16 cellular contexts compared by ENCODE assay signal in the genomic region with DNA sequence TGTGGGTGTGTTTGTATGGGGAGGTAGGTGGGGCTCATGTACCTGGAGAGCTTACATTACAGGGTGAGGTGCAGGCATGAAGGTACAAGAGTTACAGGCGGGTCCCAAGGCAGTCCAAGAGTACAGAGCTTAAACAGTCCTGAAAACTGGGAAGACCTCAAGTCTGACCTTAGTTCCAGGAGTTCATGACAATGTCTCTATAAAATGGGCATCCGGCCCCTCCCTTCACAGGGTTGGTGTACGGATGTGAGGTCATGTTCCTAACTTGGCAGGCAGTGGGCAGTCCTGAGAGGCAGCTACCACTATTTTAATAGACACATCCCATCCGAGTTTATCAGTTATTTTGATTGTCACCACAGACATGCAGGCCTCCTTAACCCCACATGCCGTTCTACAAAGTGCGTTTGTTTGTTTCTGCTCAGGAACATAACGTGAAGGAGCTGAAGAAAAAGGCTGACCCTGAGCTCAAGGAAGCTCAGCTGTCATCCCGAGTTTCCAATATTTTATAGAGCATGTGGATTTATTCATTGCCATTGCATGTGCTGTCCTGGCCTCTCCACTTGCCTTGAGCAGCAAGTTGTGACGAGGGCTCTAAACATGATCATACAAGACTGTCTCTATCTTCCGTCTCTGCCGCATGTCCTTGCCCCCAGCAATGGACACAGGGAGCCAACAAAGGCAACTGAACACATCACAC.
DNase-seq lines count a peak whose midpoint lies in the region; ATAC-seq, FAIRE-seq and TF ChIP-seq lines count a peak whose summit lies in the region.
"Had no signal": no experiment of that assay in that cellular context is flagged by ENCODE, and none has a peak within 500 bp of the region (broad histone marks: within the 10 kb centered on the region; RNA-seq: fewer than 3 reads in every experiment).

No MANE protein-coding gene starts in this region.

- no peak for TF ChIP-seq RAD21 in A549 (conservative IDR thresholded peaks at IDR 0.05 in 1 of 2, IDR thresholded peaks at IDR 0.05 in 1 of 2)

- H3K4me3 Mint-ChIP-seq in nephron (no peak overlapping the region), GM23338 (no peak overlapping the region)
- H3K4me3 Mint-ChIP-seq in activated naive CD8-positive, alpha-beta T cell treated with anti-CD3 and anti-CD28 coated beads for 36 hours, result no peak overlapping the region
- H3K4me3 Mint-ChIP-seq: dendritic cell treated with granulocyte-macrophage colony-stimulating factor and Interleukin-4, amounts not matched to agents 40 ng/mL and 50 ng/mL, for 4 days had no signal

- H3K4me3 ChIP-seq in A549, result no peak overlapping the region
- no peak overlapping the region for H3K4me3 ChIP-seq in PC-9
- no peak overlapping the region for H3K4me3 ChIP-seq in effector memory CD4-positive, alpha-beta T cell (ENCODE audit: insufficient read depth, low read depth, low read length, poor library complexity, severe bottlenecking)
- H3K4me3 ChIP-seq in GM23338, result no peak overlapping the region
- H3K4me3 ChIP-seq: right lobe of liver, uterus had no signal

- BruUV-seq in PC-9 (replicated peaks; lab: Mats Ljungman, UMichigan), result TSS peak; percentile 86

- ATAC-seq in A549 (0 out of 6 replicates have a peak, but pooled peaks have one; percentile 20 to 45), foreskin keratinocyte (peak; percentile 61), HG02759 (IDR thresholded peaks at IDR 0.05; ENCODE audit: unreplicated experiment) (no peak), GM23338 (no peak)

- H3K9me3 Mint-ChIP-seq in nephron (peaks cover 7% of the 10 kb centered on the region), GM23338 (peaks cover 3% of the 10 kb centered on the region; the same call in 1 of the 3 replicates)
- H3K9me3 Mint-ChIP-seq in activated naive CD8-positive, alpha-beta T cell treated with anti-CD3 and anti-CD28 coated beads for 36 hours, result peaks cover 7% of the 10 kb centered on the region

- H4K20me1 ChIP-seq in PC-9 (ENCODE audit: insufficient read depth), result no peaks in the 10 kb centered on the region
- no peaks in the 10 kb centered on the region for H4K20me1 ChIP-seq in GM23338 (replicated peaks; ENCODE audit: insufficient read depth)

- intact Hi-C loops in PC-9 (cut with micrococcal nuclease; ENCODE audit: unreplicated experiment), result loop anchor here (1.0 to 10.0 kb wide), 6 partner anchors 9 to 606 kb away; no protein-coding TSS in a partner anchor

- CTCF ChIA-PET in A549 (lab: Yijun Ruan, JAX), result interaction anchor here (1.1 to 1.7 kb wide), 2 partner anchors 9 to 71 kb away, joined by 3 read pairs; no protein-coding TSS in a partner anchor
- CTCF ChIA-PET in PC-9 (lab: Charles Lee), result interaction anchor here (1.0 kb wide), 1 partner anchor 10 kb away, joined by 5 read pairs; no protein-coding TSS in a partner anchor

- H3K36me3 ChIP-seq in PC-9 (ENCODE audit: low read depth) (no peaks in the 10 kb centered on the region), GM23338 (ENCODE audit: insufficient read depth) (no peaks in the 10 kb centered on the region)
- H3K36me3 ChIP-seq in effector memory CD4-positive, alpha-beta T cell (ENCODE audit: control insufficient read depth, insufficient read depth, low read length), result no peaks in the 10 kb centered on the region
- H3K36me3 ChIP-seq: right lobe of liver, uterus had no signal

- H3K27me3 ChIP-seq in PC-9 (ENCODE audit: insufficient read depth, low read depth), result no peaks in the 10 kb centered on the region
- no peaks in the 10 kb centered on the region for H3K27me3 ChIP-seq in foreskin keratinocyte
- H3K27me3 ChIP-seq in effector memory CD4-positive, alpha-beta T cell (replicated peaks; ENCODE audit: control insufficient read depth, insufficient read depth, low read length, poor library complexity, severe bottlenecking), result no peaks in the 10 kb centered on the region
- no peaks in the 10 kb centered on the region for H3K27me3 ChIP-seq in GM23338 (ENCODE audit: insufficient read depth)
- H3K27me3 ChIP-seq: right lobe of liver, uterus had no signal

- H3K36me3 Mint-ChIP-seq in nephron (ENCODE audit: low read depth) (peaks cover 4% of the 10 kb centered on the region), GM23338 (ENCODE audit: low read depth) (no peaks in the 10 kb centered on the region)
- no peaks in the 10 kb centered on the region for H3K36me3 Mint-ChIP-seq in activated naive CD8-positive, alpha-beta T cell treated with anti-CD3 and anti-CD28 coated beads for 36 hours
- H3K36me3 Mint-ChIP-seq: naive B cell had no signal

- H3K9me3 ChIP-seq in A549, result peaks cover 3% of the 10 kb centered on the region; the same call in 1 of the 3 replicates
- H3K9me3 ChIP-seq in PC-9 (ENCODE audit: insufficient read depth, low read depth), result 0 out of 2 replicates have a peak, but pooled peaks cover 7% of the 10 kb centered on the region
- no peaks in the 10 kb centered on the region for H3K9me3 ChIP-seq in effector memory CD4-positive, alpha-beta T cell (ENCODE audit: control insufficient read depth, low read length)
- H3K9me3 ChIP-seq: right lobe of liver, uterus had no signal

- DNase-seq in A549 (ENCODE audit: low read depth in 1 of 2, low spot score in 1 of 2), result no peak
- no peak for DNase-seq in PC-9
- DNase-seq in foreskin keratinocyte, result peak in 1 of 2 donors; percentile 85
- DNase-seq in effector memory CD4-positive, alpha-beta T cell, result no peak
- DNase-seq in GM23338 (ENCODE audit: low spot score), result no peak
- DNase-seq in activated naive CD8-positive, alpha-beta T cell treated with anti-CD3 and anti-CD28 coated beads for 36 hours, result no peak
- DNase-seq: activated effector memory CD4-positive, alpha-beta T cell treated with anti-CD3 and anti-CD28 coated beads, Interleukin-2, amount 50 U/mL, for 16 hours; anterior cingulate cortex; naive B cell; NCI-H1105; right lobe of liver; stimulated activated CD4-positive, alpha-beta T cell treated with anti-CD3 and anti-CD28 coated beads, Interleukin-4, amount 100 ng/mL, for 4 hours; uterus had no signal

- H3K4me1 Mint-ChIP-seq in nephron (peaks cover 34% of the 10 kb centered on the region), GM23338 (no peaks in the 10 kb centered on the region)
- H3K4me1 Mint-ChIP-seq in activated naive CD8-positive, alpha-beta T cell treated with anti-CD3 and anti-CD28 coated beads for 36 hours, result no peaks in the 10 kb centered on the region
- H3K4me1 Mint-ChIP-seq: naive B cell had no signal

- H3K79me2 ChIP-seq in PC-9 (ENCODE audit: low read depth) (no peaks in the 10 kb centered on the region), GM23338 (replicated peaks; ENCODE audit: insufficient read depth) (no peaks in the 10 kb centered on the region)

- TF ChIP-seq POLR2A in A549 (IDR thresholded peaks at IDR 0.05; ENCODE audit: low read length), result no peak

- peak overlapping the region; percentile 35; the same call in 1 of the 3 replicates for H3K4me2 ChIP-seq in A549
- peak overlapping the region; percentile 47 for H3K4me2 ChIP-seq in PC-9
- no peak overlapping the region for H3K4me2 ChIP-seq in GM23338

- no peak for FAIRE-seq in A549 (lab: Jason Lieb, UNC)

- POLR2A ChIA-PET in A549 (lab: Yijun Ruan, JAX), result no interaction called here
- POLR2A ChIA-PET in PC-9 (lab: Charles Lee; ENCODE audit: unreplicated experiment), result interaction anchor here (0.5 to 1.1 kb wide), 8 partner anchors 22 to 1929 kb away, joined by 3 to 10 read pairs (median 5); no protein-coding TSS in a partner anchor

- TF ChIP-seq CTCF in A549 (IDR thresholded peaks at IDR 0.05) (no peak), PC-9 (conservative IDR thresholded peaks at IDR 0.05) (no peak), foreskin keratinocyte (conservative IDR thresholded peaks at IDR 0.05) (no peak), nephron (IDR thresholded peaks at IDR 0.05; ENCODE audit: unreplicated experiment in 3 of 3) (no peak), GM23338 (conservative IDR thresholded peaks at IDR 0.05; ENCODE audit: low read depth in 2 of 2) (no peak)

- H3K27ac ChIP-seq in A549, result peak overlapping the region; percentile 32 to 57; a peak in 2 of 6 replicates
- no peak overlapping the region for H3K27ac ChIP-seq in PC-9
- peak overlapping the region; percentile 55 for H3K27ac ChIP-seq in foreskin keratinocyte
- no peak overlapping the region for H3K27ac ChIP-seq in effector memory CD4-positive, alpha-beta T cell (ENCODE audit: insufficient read depth, low read length, poor library complexity, severe bottlenecking)
- no peak overlapping the region for H3K27ac ChIP-seq in GM23338 (ENCODE audit: low read depth)
- H3K27ac ChIP-seq: right lobe of liver, uterus had no signal

- H3K4me1 ChIP-seq in A549 (peaks cover 9% of the 10 kb centered on the region; the same call in 2 of the 3 replicates), PC-9 (replicated peaks; ENCODE audit: insufficient read depth) (peaks cover 30% of the 10 kb centered on the region), foreskin keratinocyte (peaks cover 24% of the 10 kb centered on the region), GM23338 (ENCODE audit: insufficient read depth) (no peaks in the 10 kb centered on the region)
- H3K4me1 ChIP-seq in effector memory CD4-positive, alpha-beta T cell (ENCODE audit: control insufficient read depth, insufficient read depth, low read length, poor library complexity, severe bottlenecking), result no peaks in the 10 kb centered on the region
- H3K4me1 ChIP-seq: right lobe of liver, uterus had no signal

- H2AFZ ChIP-seq in PC-9 (no peak overlapping the region), GM23338 (no peak overlapping the region)

- no peaks in the 10 kb centered on the region for H3K27me3 Mint-ChIP-seq in nephron (ENCODE audit: low read depth)
- peaks cover 3% of the 10 kb centered on the region for H3K27me3 Mint-ChIP-seq in GM23338 (ENCODE audit: insufficient read depth, low read depth, poor library complexity)
- H3K27me3 Mint-ChIP-seq in activated naive CD8-positive, alpha-beta T cell treated with anti-CD3 and anti-CD28 coated beads for 36 hours, result no peaks in the 10 kb centered on the region
- H3K27me3 Mint-ChIP-seq: dendritic cell treated with granulocyte-macrophage colony-stimulating factor and Interleukin-4, amounts not matched to agents 40 ng/mL and 50 ng/mL, for 4 days; naive B cell had no signal

- H3F3A ChIP-seq in PC-9 (ENCODE audit: insufficient read depth, low read depth) (0 out of 2 replicates have a peak, but pooled peaks cover 6% of the 10 kb centered on the region), GM23338 (replicated peaks; ENCODE audit: low read depth) (no peaks in the 10 kb centered on the region)

- H3K9me2 ChIP-seq in PC-9 (ENCODE audit: insufficient read depth), result no peaks in the 10 kb centered on the region
- no peaks in the 10 kb centered on the region for H3K9me2 ChIP-seq in GM23338 (ENCODE audit: insufficient read depth)

- 75% methylated on average over 11 of the region's 11 CpGs for WGBS in A549 (ENCODE audit: missing lambda C conversion rate)

- TF ChIP-seq EP300 in A549 (IDR thresholded peaks at IDR 0.05), result no peak

- H3K27ac Mint-ChIP-seq in nephron (peak overlapping the region; percentile 58 to 71 (median 69)), GM23338 (no peak overlapping the region)
- no peak overlapping the region for H3K27ac Mint-ChIP-seq in activated naive CD8-positive, alpha-beta T cell treated with anti-CD3 and anti-CD28 coated beads for 36 hours
- H3K27ac Mint-ChIP-seq: dendritic cell treated with granulocyte-macrophage colony-stimulating factor and Interleukin-4, amounts not matched to agents 40 ng/mL and 50 ng/mL, for 4 days; naive B cell had no signal

TF ChIP-seq in A549, 52 proteins besides CTCF, POLR2A, EP300 and RAD21 (continues in another document):
- no peak for TF ChIP-seq NPAS2 (CRISPR knock-in tag; IDR thresholded peaks at IDR 0.05; ENCODE audit: borderline replicate concordance)

Comparison
In these comparisons a context has a peak if more than half of its experiments do, and no peak if none do; other contexts are left out.
1. ATAC-seq: peak in A549 (2 of 2) and foreskin keratinocyte (single experiment); none in HG02759 (single experiment) and GM23338 (single experiment).
2. H3K27ac ChIP-seq: peak in A549 (2 of 2) and foreskin keratinocyte (single experiment); none in PC-9 (single experiment), effector memory CD4-positive, alpha-beta T cell (single experiment) and GM23338 (single experiment).
3. H3K27ac Mint-ChIP-seq: peak in nephron (3 of 3); none in GM23338 (single experiment) and activated naive CD8-positive, alpha-beta T cell treated with anti-CD3 and anti-CD28 coated beads for 36 hours (single experiment).